Comparison of ENCODE assay signal across 29 cellular contexts in genomic region chr2:45287040-45287439, GRCh38.
"Had no signal": no experiment of that assay in that cellular context is flagged by ENCODE, and none has a peak within 500 bp of the region (broad histone marks: within the 10 kb centered on the region; RNA-seq: fewer than 3 reads in every experiment).

No MANE protein-coding gene starts in this region.

- H3K36me3 ChIP-seq: colonic mucosa, heart left ventricle, thoracic aorta, upper lobe of left lung, vagina had no signal

- DNase-seq: activated CD4-positive, alpha-beta memory T cell treated with anti-CD3 and anti-CD28 coated beads for 36 hours; activated CD4-positive, alpha-beta T cell treated with anti-CD3 and anti-CD28 coated beads, Interleukin-2, amount 10 ng/mL, durations not matched to agents 24 days and 14 days; activated CD4-positive, CD25-positive, alpha-beta regulatory T cell treated with anti-CD3 and anti-CD28 coated beads, Interleukin-2, amount 50 U/mL, for 72 hours; activated CD8-positive, alpha-beta memory T cell treated with anti-CD3 and anti-CD28 coated beads, Interleukin-2, amount 50 U/mL, for 4 hours; activated gamma-delta T cell; activated naive CD4-positive, alpha-beta T cell treated with anti-CD3 and anti-CD28 coated beads, Interleukin-2, amount 10 ng/mL, durations not matched to agents 7 days and 5 days; activated naive CD8-positive, alpha-beta T cell treated with anti-CD3 and anti-CD28 coated beads, Interleukin-2, amount 10 ng/mL, durations not matched to agents 7 days and 5 days; activated T-cell treated with anti-CD3 and anti-CD28 coated beads, Interleukin-2, amount 50 U/mL, for 1 hour; amniotic stem cell; colonic mucosa; effector memory CD4-positive, alpha-beta T cell; erythroblast; foreskin fibroblast; heart left ventricle; left ventricle myocardium superior; mammary epithelial cell; retina; stimulated activated CD4-positive, alpha-beta T cell treated with anti-CD3 and anti-CD28 coated beads, Interleukin-12 subunit alpha, Interleukin-12 subunit beta, amount 100 ng/mL, for 4 hours; stimulated activated CD4-positive, alpha-beta T cell treated with anti-CD3 and anti-CD28 coated beads, Interleukin-4, amount 100 ng/mL, for 1 hour; stimulated activated naive CD8-positive, alpha-beta T cell treated with anti-CD3 and anti-CD28 coated beads, Interleukin-15, Interleukin-2, amounts not matched to agents 100 U/mL and 50 U/mL, for 24 hours; T-helper 2 cell; upper lobe of left lung had no signal

- H3K27me3 ChIP-seq: colonic mucosa, heart left ventricle, upper lobe of left lung, vagina had no signal

- H3K9me3 Mint-ChIP-seq: activated CD4-positive, alpha-beta memory T cell treated with anti-CD3 and anti-CD28 coated beads for 36 hours; activated CD4-positive, alpha-beta T cell treated with anti-CD3 and anti-CD28 coated beads, Interleukin-2, amount 10 ng/mL, durations not matched to agents 24 days and 14 days; activated naive CD4-positive, alpha-beta T cell treated with anti-CD3 and anti-CD28 coated beads, Interleukin-2, amount 10 ng/mL, durations not matched to agents 7 days and 5 days; activated naive CD8-positive, alpha-beta T cell treated with anti-CD3 and anti-CD28 coated beads, Interleukin-2, amount 10 ng/mL, durations not matched to agents 7 days and 5 days; activated T-helper 1 cell treated with anti-CD3 and anti-CD28 coated beads, Interleukin-12 subunit alpha, Interleukin-12 subunit beta, Interleukin-2, Interleukin-4 antibody, amounts not matched to agents 30 ng/mL and 10 ng/mL and 1 ng/mL, durations not matched to agents 14 hours and 24 hours and 36 hours; central memory CD8-positive, alpha-beta T cell had no signal

- H3K4me3 Mint-ChIP-seq: activated CD4-positive, alpha-beta memory T cell treated with anti-CD3 and anti-CD28 coated beads for 36 hours; activated CD4-positive, alpha-beta T cell treated with anti-CD3 and anti-CD28 coated beads, Interleukin-2, amount 10 ng/mL, durations not matched to agents 24 days and 14 days; activated naive CD4-positive, alpha-beta T cell treated with anti-CD3 and anti-CD28 coated beads, Interleukin-2, amount 10 ng/mL, durations not matched to agents 7 days and 5 days; activated naive CD8-positive, alpha-beta T cell treated with anti-CD3 and anti-CD28 coated beads, Interleukin-2, amount 10 ng/mL, durations not matched to agents 7 days and 5 days; activated T-helper 1 cell treated with anti-CD3 and anti-CD28 coated beads, Interleukin-12 subunit alpha, Interleukin-12 subunit beta, Interleukin-2, Interleukin-4 antibody, amounts not matched to agents 30 ng/mL and 10 ng/mL and 1 ng/mL, durations not matched to agents 14 hours and 24 hours and 36 hours; central memory CD8-positive, alpha-beta T cell; nephron had no signal

- H3K36me3 Mint-ChIP-seq: activated CD4-positive, alpha-beta memory T cell treated with anti-CD3 and anti-CD28 coated beads for 36 hours; activated naive CD4-positive, alpha-beta T cell treated with anti-CD3 and anti-CD28 coated beads, Interleukin-2, amount 10 ng/mL, durations not matched to agents 7 days and 5 days; activated naive CD8-positive, alpha-beta T cell treated with anti-CD3 and anti-CD28 coated beads, Interleukin-2, amount 10 ng/mL, durations not matched to agents 7 days and 5 days had no signal

- H3K4me1 ChIP-seq: colonic mucosa, heart left ventricle, upper lobe of left lung, vagina had no signal

- H3K9me3 ChIP-seq: colonic mucosa, heart left ventricle, thoracic aorta, upper lobe of left lung, vagina had no signal

- H3K4me1 Mint-ChIP-seq: activated naive CD4-positive, alpha-beta T cell treated with anti-CD3 and anti-CD28 coated beads, Interleukin-2, amount 10 ng/mL, durations not matched to agents 7 days and 5 days; activated naive CD8-positive, alpha-beta T cell treated with anti-CD3 and anti-CD28 coated beads, Interleukin-2, amount 10 ng/mL, durations not matched to agents 7 days and 5 days; central memory CD8-positive, alpha-beta T cell had no signal

- H3K27ac ChIP-seq: colonic mucosa, heart left ventricle, skin epidermis, upper lobe of left lung, vagina had no signal

- ATAC-seq: heart left ventricle; left ventricle myocardium superior; sciatic nerve; stimulated activated naive CD8-positive, alpha-beta T cell treated with anti-CD3 and anti-CD28 coated beads, Interleukin-15, Interleukin-2, amounts not matched to agents 100 U/mL and 50 U/mL, for 24 hours had no signal

- H3K4me3 ChIP-seq: colonic mucosa, heart left ventricle, skin epidermis, thoracic aorta, upper lobe of left lung, vagina had no signal

- H3K27ac Mint-ChIP-seq: activated CD4-positive, alpha-beta memory T cell treated with anti-CD3 and anti-CD28 coated beads for 36 hours; activated CD4-positive, alpha-beta T cell treated with anti-CD3 and anti-CD28 coated beads, Interleukin-2, amount 10 ng/mL, durations not matched to agents 24 days and 14 days; activated naive CD4-positive, alpha-beta T cell treated with anti-CD3 and anti-CD28 coated beads, Interleukin-2, amount 10 ng/mL, durations not matched to agents 7 days and 5 days; activated naive CD8-positive, alpha-beta T cell treated with anti-CD3 and anti-CD28 coated beads, Interleukin-2, amount 10 ng/mL, durations not matched to agents 7 days and 5 days; activated T-helper 1 cell treated with anti-CD3 and anti-CD28 coated beads, Interleukin-12 subunit alpha, Interleukin-12 subunit beta, Interleukin-2, Interleukin-4 antibody, amounts not matched to agents 30 ng/mL and 10 ng/mL and 1 ng/mL, durations not matched to agents 14 hours and 24 hours and 36 hours had no signal
